In the genomic region with DNA sequence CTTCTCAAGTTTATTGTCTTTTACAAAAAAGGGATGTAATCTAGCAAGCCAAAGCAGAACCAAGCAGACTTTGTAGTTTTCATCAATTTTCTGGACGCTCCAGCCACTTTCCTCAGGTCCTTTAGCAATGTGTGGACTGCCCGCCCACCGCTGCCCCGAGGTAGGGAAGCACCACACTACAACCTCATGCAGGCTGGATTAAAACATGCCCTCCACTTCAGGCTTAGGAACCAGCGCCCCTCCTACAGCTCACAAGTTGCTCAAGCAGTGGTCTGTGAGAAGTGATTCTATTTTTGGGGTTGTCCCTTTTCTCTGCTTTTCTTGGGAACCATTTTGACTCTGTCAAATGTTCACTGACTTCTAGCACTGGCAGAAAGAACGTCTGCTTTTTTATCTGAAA, we compare ENCODE assay signal across 8 cellular contexts.
DNase-seq lines count a peak whose midpoint lies in the region; ATAC-seq, FAIRE-seq and TF ChIP-seq lines count a peak whose summit lies in the region.
"Not testable (repeated sequence)": the region's sequence is repeated elsewhere in the genome, so short reads cannot be mapped to it uniquely, and the experiment has no call there.

No MANE protein-coding gene starts in this region.

- H3K27me3 ChIP-seq in GM23338 (ENCODE audit: insufficient read depth); Panc1 (ENCODE audit: control insufficient read depth, insufficient read depth, low read length); K562 (ENCODE audit: control insufficient read depth in 2 of 2, insufficient read depth in 2 of 2, low read length in 2 of 2); cardiac muscle cell; thoracic aorta (replicated peaks; ENCODE audit: insufficient read depth); aorta (ENCODE audit: control insufficient read depth in 1 of 2, insufficient read depth in 2 of 2, low read length in 1 of 2): not testable (repeated sequence)

- not testable (repeated sequence) for H3K79me2 ChIP-seq in GM23338 (replicated peaks; ENCODE audit: insufficient read depth); K562 (ENCODE audit: control insufficient read depth, insufficient read depth, low read length)

- H3K9ac ChIP-seq in K562 (ENCODE audit: insufficient read depth in 1 of 2, low read depth in 2 of 2, low read length in 2 of 2) = not testable (repeated sequence)

- not testable (repeated sequence) for H3K4me2 ChIP-seq in GM23338; K562 (ENCODE audit: insufficient read depth, low read length)

- TF ChIP-seq CTCF in GM23338 (conservative IDR thresholded peaks at IDR 0.05; ENCODE audit: low read depth in 2 of 2); Panc1 (IDR thresholded peaks at IDR 0.05); WTC11 (IDR thresholded peaks at IDR 0.05); K562 (IDR thresholded peaks at IDR 0.05 in 2 of 3, conservative IDR thresholded peaks at IDR 0.05 in 1 of 3; ENCODE audit: insufficient read depth in 2 of 3, low read depth in 1 of 3, low read length in 3 of 3); coronary artery (IDR thresholded peaks at IDR 0.05); cardiac muscle cell (IDR thresholded peaks at IDR 0.05; ENCODE audit: low read depth, low read length); thoracic aorta (IDR thresholded peaks at IDR 0.05): not testable (repeated sequence)

- WGBS in K562 (ENCODE audit: insufficient coverage, low coverage, missing lambda C conversion rate) = no CpG with 5 or more reads among the region's 6 CpGs
- WGBS in aorta, 2 donors = 0% methylated on average over 1 of the region's 6 CpGs

- BruUV-seq in Panc1 (replicated peaks; lab: Mats Ljungman, UMichigan); K562 (replicated peaks; lab: Mats Ljungman, UMichigan): not testable (repeated sequence)

- H3K36me3 Mint-ChIP-seq in GM23338 (ENCODE audit: low read depth); WTC11: not testable (repeated sequence)

- not testable (repeated sequence) for H3K4me3 Mint-ChIP-seq in GM23338, WTC11

- H3K27me3 Mint-ChIP-seq in GM23338 (ENCODE audit: insufficient read depth, low read depth, poor library complexity); WTC11 (ENCODE audit: low read depth): not testable (repeated sequence)

- not testable (repeated sequence) for TF ChIP-seq POLR2A in K562 (conservative IDR thresholded peaks at IDR 0.05)

- not testable (repeated sequence) for H3K9me2 ChIP-seq in GM23338 (ENCODE audit: insufficient read depth)

- H3K36me3 ChIP-seq in GM23338 (ENCODE audit: insufficient read depth); Panc1 (ENCODE audit: control insufficient read depth, insufficient read depth, low read length); K562 (ENCODE audit: control insufficient read depth, insufficient read depth, low read length); cardiac muscle cell; thoracic aorta; aorta (ENCODE audit: control insufficient read depth in 1 of 2, insufficient read depth in 2 of 2, low read length in 1 of 2): not testable (repeated sequence)

- CTCF ChIA-PET in Panc1 (lab: Charles Lee); WTC11 (lab: Charles Lee); K562 (lab: Yijun Ruan, JAX; ENCODE audit: low intra/inter-chr PET ratio): not testable (repeated sequence)

- not testable (repeated sequence) for H4K20me1 ChIP-seq in GM23338 (replicated peaks; ENCODE audit: insufficient read depth); K562 (replicated peaks; ENCODE audit: control insufficient read depth, insufficient read depth, low read length)

- not testable (repeated sequence) for H3K9me3 ChIP-seq in Panc1 (ENCODE audit: control insufficient read depth, insufficient read depth, low read depth, low read length); K562 (replicated peaks; ENCODE audit: control insufficient read depth, insufficient read depth, low read depth, low read length); cardiac muscle cell (ENCODE audit: low read depth); thoracic aorta; aorta (ENCODE audit: control insufficient read depth, low read length)

- not testable (repeated sequence) for TF ChIP-seq RAD21 in K562 (CRISPR knock-in tag; conservative IDR thresholded peaks at IDR 0.05 in 1 of 2, IDR thresholded peaks at IDR 0.05 in 1 of 2)

- not testable (repeated sequence) for H2AFZ ChIP-seq in GM23338; K562 (ENCODE audit: low read depth, low read length)

- intact Hi-C loops in Panc1 (cut with micrococcal nuclease; ENCODE audit: unreplicated experiment); K562 (cut with micrococcal nuclease); aorta (cut with DNase I): not testable (repeated sequence)

- H3F3A ChIP-seq in GM23338 (replicated peaks; ENCODE audit: low read depth) = not testable (repeated sequence)

- H3K9me3 Mint-ChIP-seq in GM23338, WTC11: not testable (repeated sequence)

- not testable (repeated sequence) for TF ChIP-seq EP300 in K562 (IDR thresholded peaks at IDR 0.05; ENCODE audit: low read length)

- not testable (repeated sequence) for H3K27ac ChIP-seq in GM23338 (ENCODE audit: low read depth); Panc1 (ENCODE audit: low read length); K562 (ENCODE audit: extremely low read depth, low read depth, low read length); aorta (ENCODE audit: low read depth in 1 of 2, low read length in 2 of 2)
- H3K27ac ChIP-seq in coronary artery (peak overlapping the region; percentile 20 to 40), cardiac muscle cell (peak overlapping the region; percentile 73), thoracic aorta (peak overlapping the region; percentile 49 to 63)

- peak; percentile 70 for ATAC-seq in GM23338
- peak; percentile 48; the same call in 1 of the 2 replicates for ATAC-seq in Panc1
- peak; percentile 61; the same call in 1 of the 2 replicates for ATAC-seq in WTC11
- ATAC-seq in K562 = peak; percentile 40; the same call in 2 of the 3 replicates
- peak; percentile 61 for ATAC-seq in thoracic aorta (ENCODE audit: insufficient number of reproducible peaks, low FRiP score, low read depth)
- peak; percentile 56 for ATAC-seq in aorta (ENCODE audit: low FRiP score)

- H3K4me1 Mint-ChIP-seq in GM23338, WTC11: not testable (repeated sequence)

- H3K4me3 ChIP-seq in GM23338; Panc1 (ENCODE audit: low read depth in 2 of 2, low read length in 2 of 2); K562; coronary artery; cardiac muscle cell; thoracic aorta; aorta (ENCODE audit: low read length in 2 of 2): not testable (repeated sequence)

- POLR2A ChIA-PET in Panc1 (lab: Charles Lee); WTC11 (lab: Charles Lee); K562 (lab: Yijun Ruan, JAX): not testable (repeated sequence)

- not testable (repeated sequence) for H3K27ac Mint-ChIP-seq in GM23338, WTC11

- not testable (repeated sequence) for H3K4me1 ChIP-seq in GM23338 (ENCODE audit: insufficient read depth); Panc1 (ENCODE audit: control insufficient read depth, insufficient read depth, low read length); K562 (replicated peaks in 1 of 2; ENCODE audit: control insufficient read depth in 2 of 2, insufficient read depth in 2 of 2, low read length in 2 of 2); cardiac muscle cell (ENCODE audit: low read depth); thoracic aorta (ENCODE audit: control insufficient read depth in 1 of 2, low read depth in 2 of 2); aorta (ENCODE audit: control insufficient read depth in 1 of 2, insufficient read depth in 2 of 2, low read length in 2 of 2)

- not testable (repeated sequence) for DNase-seq in GM23338 (ENCODE audit: low spot score); Panc1 (ENCODE audit: low read depth, low spot score); WTC11 (ENCODE audit: low spot score); K562 (ENCODE audit: extremely low read depth in 1 of 4, low spot score in 3 of 4); coronary artery (ENCODE audit: low spot score); cardiac muscle cell (ENCODE audit: low read depth in 1 of 2, low spot score in 1 of 2); thoracic aorta (ENCODE audit: low spot score); aorta

- not testable (repeated sequence) for H3K9me1 ChIP-seq in K562 (ENCODE audit: control insufficient read depth, insufficient read depth, low read length)

- FAIRE-seq in K562 (lab: Jason Lieb, UNC) = not testable (repeated sequence)

- in situ Hi-C loops in Panc1 (cut with HindIII; ENCODE audit: low pct_unique_long_range_greater_than_20kb, low sequenced_read_pairs); K562 (cut with MboI): not testable (repeated sequence)
